ENCODE assay signal across 12 cellular contexts in genomic region chr1:50971748-50972305, GRCh38. TPM values are rescaled to one million over a fixed set of nuclear protein-coding genes. Genes with fewer than 3 reads are reported as not detected.
DNase-seq lines count a peak whose midpoint lies in the region; ATAC-seq, FAIRE-seq and TF ChIP-seq lines count a peak whose summit lies in the region.
"Had no signal": no experiment of that assay in that cellular context is flagged by ENCODE, and none has a peak within 500 bp of the region (broad histone marks: within the 10 kb centered on the region; RNA-seq: fewer than 3 reads in every experiment).

No MANE protein-coding gene starts in this region.

- H3K4me3 ChIP-seq in IMR-90 (ENCODE audit: insufficient read depth, low read depth, low read length): no peak overlapping the region
- H3K4me3 ChIP-seq in K562: peak overlapping the region; percentile 78
- peak overlapping the region; percentile 77 to 88 (median 80) for H3K4me3 ChIP-seq in gastrocnemius medialis
- H3K4me3 ChIP-seq: BLaER1 treated with 17β-estradiol and CSF1 and Interleukin-3, amounts not matched to agents 10 nM and 100 nM had no signal

- H2BK120ac ChIP-seq in IMR-90 (ENCODE audit: low read depth, low read length): no peak overlapping the region

- peak overlapping the region; percentile 38 for H2BK5ac ChIP-seq in IMR-90 (ENCODE audit: low read depth, low read length, poor library complexity, severe bottlenecking)

- H3K9me3 ChIP-seq in IMR-90 (ENCODE audit: control insufficient read depth, insufficient read depth, low read length): no peaks in the 10 kb centered on the region
- H3K9me3 ChIP-seq in K562 (replicated peaks; ENCODE audit: control insufficient read depth, insufficient read depth, low read depth, low read length): no peaks in the 10 kb centered on the region
- H3K9me3 ChIP-seq in gastrocnemius medialis: no peaks in the 10 kb centered on the region
- H3K9me3 ChIP-seq: BLaER1 treated with 17β-estradiol and CSF1 and Interleukin-3, amounts not matched to agents 10 nM and 100 nM; neutrophil had no signal

- POLR2A ChIA-PET in IMR-90 (lab: Charles Lee; ENCODE audit: unreplicated experiment) (no interaction called here), K562 (lab: Yijun Ruan, JAX) (interaction anchor here (1.0 to 4.3 kb wide), 4 partner anchors 6 to 18 kb away, joined by 3 to 65 read pairs (median 9); partner anchors contain the start of gene FAF1)

- H2AFZ ChIP-seq in IMR-90 (replicated peaks; ENCODE audit: low read length, poor library complexity) (no peak overlapping the region), K562 (ENCODE audit: low read depth, low read length) (no peak overlapping the region)

- FAIRE-seq in K562 (lab: Jason Lieb, UNC): no peak

- TF ChIP-seq CTCF in IMR-90 (conservative IDR thresholded peaks at IDR 0.05; ENCODE audit: low read depth, low read length) (no peak), K562 (IDR thresholded peaks at IDR 0.05 in 2 of 3, conservative IDR thresholded peaks at IDR 0.05 in 1 of 3; ENCODE audit: insufficient read depth in 2 of 3, low read depth in 1 of 3, low read length in 3 of 3) (no peak), gastrocnemius medialis (IDR thresholded peaks at IDR 0.05 in 4 of 5, conservative IDR thresholded peaks at IDR 0.05 in 1 of 5) (no peak)

- TF ChIP-seq EP300 in K562 (IDR thresholded peaks at IDR 0.05; ENCODE audit: low read length): no peak

- no peak overlapping the region for H3K27ac ChIP-seq in IMR-90 (ENCODE audit: insufficient read depth, low read length)
- peak overlapping the region; percentile 92; the same call in 2 of the 3 replicates for H3K27ac ChIP-seq in K562 (ENCODE audit: extremely low read depth, low read depth, low read length)
- H3K27ac ChIP-seq in gastrocnemius medialis: peak overlapping the region; percentile 96 to 99 (median 99)
- H3K27ac ChIP-seq: BLaER1 treated with 17β-estradiol and CSF1 and Interleukin-3, amounts not matched to agents 10 nM and 100 nM had no signal

- no peaks in the 10 kb centered on the region; the same call in 1 of the 2 replicates for H3K36me3 ChIP-seq in IMR-90 (ENCODE audit: control insufficient read depth, insufficient read depth, low read length)
- peaks cover 17% of the 10 kb centered on the region; the same call in 1 of the 3 replicates for H3K36me3 ChIP-seq in K562 (ENCODE audit: control insufficient read depth, insufficient read depth, low read length)
- H3K36me3 ChIP-seq in gastrocnemius medialis: no peaks in the 10 kb centered on the region
- H3K36me3 ChIP-seq: BLaER1 treated with 17β-estradiol and CSF1 and Interleukin-3, amounts not matched to agents 10 nM and 100 nM; neutrophil had no signal

- H3K4ac ChIP-seq in IMR-90 (ENCODE audit: low read depth, low read length): no peak overlapping the region

- no peak overlapping the region for H3K18ac ChIP-seq in IMR-90 (ENCODE audit: low read depth, low read length)

- no peak overlapping the region for H2AK9ac ChIP-seq in IMR-90 (replicated peaks; ENCODE audit: low read depth, low read length, poor library complexity)

- no peak overlapping the region for H3K9ac ChIP-seq in IMR-90 (ENCODE audit: low read depth, low read length)
- H3K9ac ChIP-seq in K562 (ENCODE audit: insufficient read depth in 1 of 2, low read depth in 2 of 2, low read length in 2 of 2): peak overlapping the region; percentile 46 to 94; a peak in 3 of 4 replicates
- H3K9ac ChIP-seq: BLaER1 treated with 17β-estradiol and CSF1 and Interleukin-3, amounts not matched to agents 10 nM and 100 nM had no signal

- H3K23ac ChIP-seq in IMR-90 (ENCODE audit: low read depth, low read length): no peak overlapping the region

- in situ Hi-C loops in IMR-90 (cut with MboI; ENCODE audit: low sequenced_read_pairs) (no loop called here), K562 (cut with MboI) (no loop called here), gastrocnemius medialis (cut with MboI; ENCODE audit: low sequenced_read_pairs in 4 of 4) (no loop called here)

- TF ChIP-seq RAD21 in IMR-90 (IDR thresholded peaks at IDR 0.05; ENCODE audit: low read length) (no peak), K562 (CRISPR knock-in tag; conservative IDR thresholded peaks at IDR 0.05 in 1 of 2, IDR thresholded peaks at IDR 0.05 in 1 of 2) (no peak)

- WGBS in IMR-90 (ENCODE audit: extremely low coverage in 2 of 2, insufficient read length in 1 of 2), 2 experiments: no CpG with 5 or more reads among the region's 6 CpGs
- 3% methylated on average over 6 of the region's 6 CpGs for WGBS in K562 (ENCODE audit: insufficient coverage, low coverage, missing lambda C conversion rate)

- CTCF ChIA-PET in IMR-90 (lab: Yijun Ruan, JAX): interaction anchor here (0.8 to 1.2 kb wide), 2 partner anchors 217 to 220 kb away, joined by 3 to 4 read pairs; no protein-coding TSS in a partner anchor
- CTCF ChIA-PET in K562 (lab: Yijun Ruan, JAX; ENCODE audit: low intra/inter-chr PET ratio): no interaction called here

- H2BK15ac ChIP-seq in IMR-90 (ENCODE audit: low read depth, low read length): no peak overlapping the region

- peaks cover 3 to 16% of the 10 kb centered on the region in 2 experiments; a peak in 3 of 4 replicates for H3K79me1 ChIP-seq in IMR-90 (ENCODE audit: low read depth in 1 of 2, low read length in 2 of 2)

- intact Hi-C loops in IMR-90 (cut with micrococcal nuclease): loop anchor here (10.0 kb wide), 1 partner anchor 323 kb away; no protein-coding TSS in a partner anchor
- intact Hi-C loops in K562 (cut with micrococcal nuclease): loop anchor here (5.0 to 10.0 kb wide), 3 partner anchors 545 to 905 kb away; partner anchors contain the start of genes EPS15 and NRDC
- intact Hi-C loops in gastrocnemius medialis (cut with DNase I; ENCODE audit: low total_unique reads): loop anchor here (10.0 kb wide), 1 partner anchor 903 kb away; the partner anchor contains the start of gene NRDC

- BruUV-seq in IMR-90 (replicated peaks; lab: Mats Ljungman, UMichigan) (no TSS peak), K562 (replicated peaks; lab: Mats Ljungman, UMichigan) (no TSS peak)

- no peak overlapping the region for H4K5ac ChIP-seq in IMR-90 (ENCODE audit: low read depth, low read length)

- ATAC-seq in IMR-90 (ENCODE audit: low read depth) (no peak), K562 (no peak), gastrocnemius medialis (no peak)

- peaks cover 91% of the 10 kb centered on the region for H3K79me2 ChIP-seq in K562 (ENCODE audit: control insufficient read depth, insufficient read depth, low read length)

- peak overlapping the region; percentile 76 for H3K4me2 ChIP-seq in IMR-90 (ENCODE audit: low read depth, low read length)
- peak overlapping the region; percentile 98 for H3K4me2 ChIP-seq in K562 (ENCODE audit: insufficient read depth, low read length)

- H4K20me1 ChIP-seq in IMR-90 (ENCODE audit: insufficient read depth, low read length) (no peaks in the 10 kb centered on the region; the same call in none of the 2 replicates), K562 (replicated peaks; ENCODE audit: control insufficient read depth, insufficient read depth, low read length) (0 out of 2 replicates have a peak, but pooled peaks cover 3% of the 10 kb centered on the region)

- TF ChIP-seq POLR2A in IMR-90 (IDR thresholded peaks at IDR 0.05; ENCODE audit: low read depth, low read length): no peak
- no peak for TF ChIP-seq POLR2A in K562 (conservative IDR thresholded peaks at IDR 0.05)
- TF ChIP-seq POLR2A in gastrocnemius medialis (IDR thresholded peaks at IDR 0.05): no peak

- dilution Hi-C loops in IMR-90 (cut with HindIII; ENCODE audit: low sequenced_read_pairs, unreplicated experiment): no loop called here

- H3K56ac ChIP-seq in IMR-90 (ENCODE audit: extremely low read depth, insufficient read depth, low read length): no peak overlapping the region

- H3K9me1 ChIP-seq in IMR-90 (ENCODE audit: insufficient read depth, low read length) (peaks cover 2% of the 10 kb centered on the region; the same call in 1 of the 2 replicates), K562 (ENCODE audit: control insufficient read depth, insufficient read depth, low read length) (no peaks in the 10 kb centered on the region)

- DNase-seq in NCI-H2029 treated with DMSO at 0.1 percent for 48 hours (lab: John Stamatoyannopoulos, UW) (peak; percentile 61), NCI-H2029 (lab: John Stamatoyannopoulos, UW) (no peak), IMR-90 (no peak), K562 (ENCODE audit: extremely low read depth in 1 of 4, low spot score in 3 of 4) (no peak), gastrocnemius medialis (no peak), putamen (ENCODE audit: low spot score) (no peak), HK-2 (ENCODE audit: unreplicated experiment) (no peak)
- DNase-seq in stimulated activated CD4-positive, alpha-beta T cell treated with anti-CD3 and anti-CD28 coated beads, Interleukin-12 subunit alpha, Interleukin-12 subunit beta, amount 100 ng/mL, for 4 hours: no peak
- DNase-seq: NCI-H226; stimulated activated CD8-positive, alpha-beta memory T cell treated with anti-CD3 and anti-CD28 coated beads, Interleukin-4, amount 100 ng/mL, for 48 hours had no signal

- H4K8ac ChIP-seq in IMR-90 (ENCODE audit: low read depth in 2 of 2, low read length in 2 of 2): peak overlapping the region in 1 of 2 experiments; percentile 53; a peak in 1 of 4 replicates

- no peaks in the 10 kb centered on the region for H3K27me3 ChIP-seq in IMR-90 (ENCODE audit: control insufficient read depth, insufficient read depth, low read length)
- H3K27me3 ChIP-seq in K562 (ENCODE audit: control insufficient read depth in 2 of 2, insufficient read depth in 2 of 2, low read length in 2 of 2): no peaks in the 10 kb centered on the region
- H3K27me3 ChIP-seq in gastrocnemius medialis: no peaks in the 10 kb centered on the region

- H3K4me1 ChIP-seq in IMR-90 (ENCODE audit: control insufficient read depth, insufficient read depth, low read length): peaks cover 6% of the 10 kb centered on the region; the same call in 1 of the 2 replicates
- H3K4me1 ChIP-seq in K562 (replicated peaks in 1 of 2; ENCODE audit: control insufficient read depth in 2 of 2, insufficient read depth in 2 of 2, low read length in 2 of 2): peaks cover 17 to 24% of the 10 kb centered on the region in 2 experiments
- peaks cover 33 to 39% of the 10 kb centered on the region in 2 donors for H3K4me1 ChIP-seq in gastrocnemius medialis

- no peak overlapping the region for H2AK5ac ChIP-seq in IMR-90 (ENCODE audit: low read depth, low read length)

- H4K91ac ChIP-seq in IMR-90 (ENCODE audit: insufficient read depth, low read depth, low read length): no peak overlapping the region

- H2BK20ac ChIP-seq in IMR-90 (ENCODE audit: low read depth, low read length): no peak overlapping the region

- no peak overlapping the region for H3K14ac ChIP-seq in IMR-90 (replicated peaks; ENCODE audit: low read depth, low read length)

RNA-seq across cellular contexts. Expression of gene CDKN2C, which starts 1.8 kb away (rescaled TPM):
- total RNA-seq in IMR-90 (2012; rRNA removed) (14.3 and 18.9 TPM in 2 replicates), K562 (2014; rRNA removed) (74.3 and 82.0 TPM in 2 replicates), K562 (2014; rRNA removed; fragmentation: Illumina TruSeq; extraction: Trizol) (38.2 and 41.3 TPM in 2 replicates), K562 (2015; rRNA removed; fragmentation: Illumina TruSeq; extraction: Trizol) (64.5 and 67.1 TPM in 2 replicates), K562 (2021) (56.7 and 62.2 TPM in 2 replicates), gastrocnemius medialis (10 to 100 TPM in 1 of 4 donors, 1 to 10 TPM in 3; 3.9 to 16.3 (median 6.3) TPM)
- polyA plus RNA-seq in IMR-90 (2012; rRNA removed) (13.5 and 15.5 TPM in 2 replicates), K562 (2011; rRNA removed) (27.0 and 28.5 TPM in 2 replicates), K562 (2014; fragmentation: Illumina TruSeq; extraction: Trizol) (40.5 and 45.9 TPM in 2 replicates), K562 (2014; fragmentation: Nextera tagmentation; extraction: Ambion mirVana) (10 to 100 TPM; 11.9 to 18.2 TPM), K562 (2014; rRNA removed) (56.3 and 56.4 TPM in 2 replicates)
- 7.1 and 10.0 TPM in 2 replicates for polyA plus RNA-seq in IMR-90 (2012; cell fraction: cytosol; rRNA removed)
- polyA plus RNA-seq in IMR-90 (2012; cell fraction: nucleus; rRNA removed; ENCODE audit: low replicate concordance): 3.0 and 4.7 TPM in 2 replicates
- 15.8 and 16.4 TPM in 2 replicates for total RNA-seq in K562 (2011; cell fraction: chromatin; rRNA removed; ENCODE audit: low replicate concordance)
- total RNA-seq in K562 (2011; cell fraction: nucleolus; rRNA removed): 19.7 and 20.7 TPM in 2 replicates
- total RNA-seq in K562 (2011; cell fraction: nucleoplasm; rRNA removed): 19.7 and 23.7 TPM in 2 replicates
- polyA plus RNA-seq in K562 (2011; cell fraction: cytosol; rRNA removed): 30.9 and 35.2 TPM in 2 replicates
- polyA plus RNA-seq in K562 (2011; cell fraction: nucleus; rRNA removed): 17.3 and 17.5 TPM in 2 replicates
- 67.6 and 71.5 TPM in 2 replicates for polyA plus RNA-seq in K562 (2012)
- 25.9 and 29.4 TPM in 2 replicates for polyA minus RNA-seq in K562 (2011; rRNA and poly(A)+ RNA removed)
- polyA minus RNA-seq in K562 (2011; cell fraction: cytosol; rRNA and poly(A)+ RNA removed): 17.3 and 18.8 TPM in 2 replicates
- 17.5 and 42.1 TPM in 2 replicates for polyA minus RNA-seq in K562 (2011; cell fraction: nucleus; rRNA and poly(A)+ RNA removed)

RNA-seq across cellular contexts. Expression of gene FAF1, which starts 11.8 kb away (rescaled TPM):
- total RNA-seq in IMR-90 (2012; rRNA removed) (72.9 and 78.0 TPM in 2 replicates), K562 (2014; rRNA removed) (76.3 and 76.7 TPM in 2 replicates), K562 (2014; rRNA removed; fragmentation: Illumina TruSeq; extraction: Trizol) (225 and 267 TPM in 2 replicates), K562 (2015; rRNA removed; fragmentation: Illumina TruSeq; extraction: Trizol) (163 and 176 TPM in 2 replicates), K562 (2021) (186 and 190 TPM in 2 replicates), gastrocnemius medialis (100 to 1,000 TPM in 1 of 4 donors, 10 to 100 TPM in 3; 72.0 to 107 (median 92.0) TPM)
- polyA plus RNA-seq in IMR-90 (2012; rRNA removed) (15.4 and 18.8 TPM in 2 replicates), K562 (2011; rRNA removed) (88.2 and 118 TPM in 2 replicates), K562 (2014; fragmentation: Illumina TruSeq; extraction: Trizol) (186 and 212 TPM in 2 replicates), K562 (2014; fragmentation: Nextera tagmentation; extraction: Ambion mirVana) (10 to 100 TPM; 48.7 to 60.9 TPM), K562 (2014; rRNA removed) (78.9 and 92.7 TPM in 2 replicates)
- 1.5 and 12.3 TPM in 2 replicates for polyA plus RNA-seq in IMR-90 (2012; cell fraction: cytosol; rRNA removed)
- 0.66 and 6.9 TPM in 2 replicates for polyA plus RNA-seq in IMR-90 (2012; cell fraction: nucleus; rRNA removed; ENCODE audit: low replicate concordance)
- 281 and 434 TPM in 2 replicates for total RNA-seq in K562 (2011; cell fraction: chromatin; rRNA removed; ENCODE audit: low replicate concordance)
- 44.0 and 67.8 TPM in 2 replicates for total RNA-seq in K562 (2011; cell fraction: nucleolus; rRNA removed)
- total RNA-seq in K562 (2011; cell fraction: nucleoplasm; rRNA removed): 165 and 180 TPM in 2 replicates
- 12.0 and 44.0 TPM in 2 replicates for polyA plus RNA-seq in K562 (2011; cell fraction: cytosol; rRNA removed)
- 30.1 and 41.4 TPM in 2 replicates for polyA plus RNA-seq in K562 (2011; cell fraction: nucleus; rRNA removed)
- polyA plus RNA-seq in K562 (2012): 144 and 167 TPM in 2 replicates
- 295 and 351 TPM in 2 replicates for polyA minus RNA-seq in K562 (2011; rRNA and poly(A)+ RNA removed)
- 85.8 and 99.9 TPM in 2 replicates for polyA minus RNA-seq in K562 (2011; cell fraction: cytosol; rRNA and poly(A)+ RNA removed)
- 46.4 and 174 TPM in 2 replicates for polyA minus RNA-seq in K562 (2011; cell fraction: nucleus; rRNA and poly(A)+ RNA removed)
